In genomic region chr11:121350314-121351046, GRCh38 we compare ENCODE assay signal across 19 cellular contexts.
"Had no signal": no experiment of that assay in that cellular context is flagged by ENCODE, and none has a peak within 500 bp of the region (broad histone marks: within the 10 kb centered on the region; RNA-seq: fewer than 3 reads in every experiment).

No MANE protein-coding gene starts in this region.

- H3K27me3 ChIP-seq: adrenal gland, transverse colon, uterus had no signal

- H3K36me3 ChIP-seq: adrenal gland, heart left ventricle, transverse colon, uterus, WERI-Rb-1 had no signal

- H3K9me3 ChIP-seq: adrenal gland, heart left ventricle, transverse colon, uterus had no signal

- DNase-seq: activated CD4-positive, alpha-beta T cell treated with anti-CD3 and anti-CD28 coated beads, Interleukin-2, amount 50 U/mL, for 4 hours; activated gamma-delta T cell treated with Interleukin-2 at 50 U/mL for 16 hours; activated T-cell treated with anti-CD3 and anti-CD28 coated beads for 4 hours; adrenal gland; effector memory CD8-positive, alpha-beta T cell; foreskin melanocyte; heart left ventricle; occipital lobe; stimulated activated CD4-positive, alpha-beta T cell treated with anti-CD3 and anti-CD28 coated beads, Interleukin-12 subunit alpha, Interleukin-12 subunit beta, amount 100 ng/mL, for 4 hours; stimulated activated CD4-positive, alpha-beta T cell treated with anti-CD3 and anti-CD28 coated beads, Interleukin-1b, Interleukin-23, amount 100 ng/mL, for 48 hours; stimulated activated CD8-positive, alpha-beta memory T cell treated with anti-CD3 and anti-CD28 coated beads, Interleukin-4, amount 100 ng/mL, for 48 hours; stimulated activated naive CD4-positive, alpha-beta T cell; SW 1271; T-helper 2 cell; transverse colon; uterus; WERI-Rb-1 had no signal

- H3K4me1 ChIP-seq: adrenal gland, uterus had no signal

- H3K27ac ChIP-seq: adrenal gland, epithelial cell of prostate, heart left ventricle, transverse colon, uterus, WERI-Rb-1 had no signal

- ATAC-seq: effector memory CD8-positive, alpha-beta T cell; natural killer cell treated with Interleukin-12 subunit alpha and Interleukin-12 subunit beta and Interleukin-15 and Interleukin-18, amount 100 ng/mL, for 72 hours had no signal

- H3K4me3 ChIP-seq: adrenal gland, heart left ventricle, transverse colon, uterus had no signal
